8 cellular contexts compared by ENCODE assay signal in genomic region chr7:66655113-66655806, GRCh38. TPM values are rescaled to one million over a fixed set of nuclear protein-coding genes. Genes with fewer than 3 reads are reported as not detected.
DNase-seq lines count a peak whose midpoint lies in the region; ATAC-seq, FAIRE-seq and TF ChIP-seq lines count a peak whose summit lies in the region.
"Not testable (repeated sequence)": the region's sequence is repeated elsewhere in the genome, so short reads cannot be mapped to it uniquely, and the experiment has no call there.

No MANE protein-coding gene starts in this region.

- not testable (repeated sequence) for TF ChIP-seq POLR2A in HepG2 (IDR thresholded peaks at IDR 0.05; ENCODE audit: insufficient read depth in 1 of 2, low read depth in 2 of 2, low read length in 2 of 2)

- intact Hi-C loops in Panc1 (cut with micrococcal nuclease; ENCODE audit: unreplicated experiment): not testable (repeated sequence)
- intact Hi-C loops in HepG2 (cut with micrococcal nuclease; ENCODE audit: unreplicated experiment): loop anchor here (10.0 kb wide), 1 partner anchor 100 kb away; no protein-coding TSS in a partner anchor

- peak overlapping the region; percentile 93 for H3K27ac ChIP-seq in Panc1 (ENCODE audit: low read length)
- H3K27ac ChIP-seq in HepG2 (ENCODE audit: extremely low read length, insufficient read depth, low read length): peak overlapping the region; percentile 94

- BruUV-seq in Panc1 (replicated peaks; lab: Mats Ljungman, UMichigan); HepG2 (replicated peaks; lab: Mats Ljungman, UMichigan): not testable (repeated sequence)

- H3K27ac Mint-ChIP-seq in activated naive CD4-positive, alpha-beta T cell treated with anti-CD3 and anti-CD28 coated beads, Interleukin-2, amount 10 ng/mL, durations not matched to agents 7 days and 5 days: peak overlapping the region; percentile 89

- H3K4me3 Mint-ChIP-seq in activated naive CD4-positive, alpha-beta T cell treated with anti-CD3 and anti-CD28 coated beads, Interleukin-2, amount 10 ng/mL, durations not matched to agents 7 days and 5 days: peak overlapping the region; percentile 98

- peaks cover 43% of the 10 kb centered on the region for H3K79me2 ChIP-seq in HepG2 (ENCODE audit: insufficient read depth, low read length)

- TF ChIP-seq RAD21 in HepG2 (CRISPR knock-in tag; IDR thresholded peaks at IDR 0.05): not testable (repeated sequence)

- DNase-seq in AG09319 (ENCODE audit: extremely low read depth, low read depth); GM19239 (ENCODE audit: insufficient read length, low spot score); Panc1 (ENCODE audit: low read depth, low spot score); activated naive CD4-positive, alpha-beta T cell treated with anti-CD3 and anti-CD28 coated beads, Interleukin-2, amount 10 ng/mL, durations not matched to agents 7 days and 5 days; epithelial cell of proximal tubule (ENCODE audit: low read depth); skeletal muscle cell (ENCODE audit: low read depth): not testable (repeated sequence)
- DNase-seq in HepG2 (ENCODE audit: low spot score): peak; percentile 32

- peaks cover 32% of the 10 kb centered on the region for H3K4me1 Mint-ChIP-seq in activated naive CD4-positive, alpha-beta T cell treated with anti-CD3 and anti-CD28 coated beads, Interleukin-2, amount 10 ng/mL, durations not matched to agents 7 days and 5 days

- not testable (repeated sequence) for H4K20me1 ChIP-seq in HepG2 (ENCODE audit: insufficient read depth, low read length)

- peak; percentile 55 for FAIRE-seq in GM19239 (lab: Jason Lieb, UNC)
- FAIRE-seq in HepG2 (lab: Jason Lieb, UNC): peak; percentile 30

- in situ Hi-C loops in Panc1 (cut with HindIII; ENCODE audit: low pct_unique_long_range_greater_than_20kb, low sequenced_read_pairs); HepG2 (cut with HindIII; ENCODE audit: extremely low pct_ligation_motif_present, low pct_unique_long_range_greater_than_20kb): not testable (repeated sequence)

- POLR2A ChIA-PET in Panc1 (lab: Charles Lee) (interaction anchor here (0.6 kb wide), 1 partner anchor 10 kb away, joined by 3 read pairs; no protein-coding TSS in a partner anchor), HepG2 (lab: Yijun Ruan, JAX) (interaction anchor here (0.8 to 3.0 kb wide), 12 partner anchors 10 to 190 kb away, joined by 3 to 30 read pairs (median 4); partner anchors contain the start of gene KCTD7)

- ATAC-seq in HG03378 (IDR thresholded peaks at IDR 0.05; ENCODE audit: unreplicated experiment) (peak; percentile 10), Panc1 (peak; percentile 52), HepG2 (peak; percentile 64)

- not testable (repeated sequence) for H3K27me3 Mint-ChIP-seq in activated naive CD4-positive, alpha-beta T cell treated with anti-CD3 and anti-CD28 coated beads, Interleukin-2, amount 10 ng/mL, durations not matched to agents 7 days and 5 days

- H3K9ac ChIP-seq in HepG2 (ENCODE audit: insufficient read depth, low read depth, low read length): peak overlapping the region; percentile 87

- not testable (repeated sequence) for H3K27me3 ChIP-seq in Panc1 (ENCODE audit: control insufficient read depth, insufficient read depth, low read length); HepG2 (ENCODE audit: control insufficient read depth in 1 of 2, insufficient read depth in 2 of 2, low read length in 2 of 2)

- H3K9me3 Mint-ChIP-seq in activated naive CD4-positive, alpha-beta T cell treated with anti-CD3 and anti-CD28 coated beads, Interleukin-2, amount 10 ng/mL, durations not matched to agents 7 days and 5 days: not testable (repeated sequence)

- H3K4me3 ChIP-seq in Panc1 (ENCODE audit: low read depth in 2 of 2, low read length in 2 of 2) (peak overlapping the region; percentile 72 to 92), epithelial cell of proximal tubule (ENCODE audit: low read depth, low read length) (peak overlapping the region; percentile 74), HepG2 (replicated peaks in 1 of 3; ENCODE audit: insufficient read depth in 1 of 3, low read depth in 2 of 3, low read length in 3 of 3) (peak overlapping the region; percentile 83 to 94 (median 91)), skeletal muscle cell (ENCODE audit: low read depth, low read length) (peak overlapping the region; percentile 92)

- H3K4me1 ChIP-seq in Panc1 (ENCODE audit: control insufficient read depth, insufficient read depth, low read length): not testable (repeated sequence)
- peaks cover 21% of the 10 kb centered on the region for H3K4me1 ChIP-seq in HepG2 (ENCODE audit: insufficient read depth, low read length)

- WGBS in HepG2 (ENCODE audit: low lambda C conversion rate): 4% methylated on average over 16 of the region's 28 CpGs

- peak; percentile 2 for TF ChIP-seq CTCF in AG09319 (IDR thresholded peaks at IDR 0.05; ENCODE audit: low read depth, low read length)
- TF ChIP-seq CTCF in Panc1 (IDR thresholded peaks at IDR 0.05); epithelial cell of proximal tubule (conservative IDR thresholded peaks at IDR 0.05; ENCODE audit: low read depth, low read length); HepG2 (CRISPR knock-in tag; IDR thresholded peaks at IDR 0.05): not testable (repeated sequence)

- not testable (repeated sequence) for H3K36me3 ChIP-seq in Panc1 (ENCODE audit: control insufficient read depth, insufficient read depth, low read length); HepG2 (replicated peaks in 1 of 2; ENCODE audit: control insufficient read depth in 1 of 2, insufficient read depth in 2 of 2, low read length in 2 of 2)

- H3K4me2 ChIP-seq in HepG2 (ENCODE audit: low read depth, low read length): peak overlapping the region; percentile 86

- CTCF ChIA-PET in Panc1 (lab: Charles Lee); activated naive CD4-positive, alpha-beta T cell treated with anti-CD3 and anti-CD28 coated beads, Interleukin-2, amount 10 ng/mL, durations not matched to agents 7 days and 5 days (lab: Charles Lee); HepG2 (lab: Yijun Ruan, JAX; ENCODE audit: low intra/inter-chr PET ratio, low total read pairs): not testable (repeated sequence)

- not testable (repeated sequence) for H2AFZ ChIP-seq in HepG2 (ENCODE audit: low read length)

- TF ChIP-seq EP300 in HepG2 (IDR thresholded peaks at IDR 0.05; ENCODE audit: low read depth in 2 of 2, low read length in 2 of 2); HepG2 (CRISPR knock-in tag; IDR thresholded peaks at IDR 0.05; ENCODE audit: borderline replicate concordance): not testable (repeated sequence)

- H3K9me3 ChIP-seq in Panc1 (ENCODE audit: control insufficient read depth, insufficient read depth, low read depth, low read length); HepG2 (ENCODE audit: low read length): not testable (repeated sequence)

- H3K36me3 Mint-ChIP-seq in activated naive CD4-positive, alpha-beta T cell treated with anti-CD3 and anti-CD28 coated beads, Interleukin-2, amount 10 ng/mL, durations not matched to agents 7 days and 5 days: peaks cover 14% of the 10 kb centered on the region

TF ChIP-seq in HepG2, 621 proteins besides CTCF, POLR2A, EP300 and RAD21:
- TF ChIP-seq ZNF770 (CRISPR knock-in tag; IDR thresholded peaks at IDR 0.05) (peak; percentile 87), ZNF552 (CRISPR knock-in tag; IDR thresholded peaks at IDR 0.05; ENCODE audit: borderline replicate concordance) (0 out of 2 replicates have a peak, but pooled peaks have one; percentile 53)

RNA-seq across cellular contexts. Expression of gene KCTD7, which starts 26.6 kb away (rescaled TPM):
- 28.0 TPM for total RNA-seq in Panc1 (2021; ENCODE audit: unreplicated experiment)
- 22.4 TPM for polyA plus RNA-seq in Panc1 (2012; ENCODE audit: insufficient read length)
- 4.1 and 8.3 TPM in 2 replicates for total RNA-seq in epithelial cell of proximal tubule
- total RNA-seq in HepG2 (2016; rRNA removed; fragmentation: Illumina TruSeq; extraction: Trizol): 7.3 and 7.7 TPM in 2 replicates
- total RNA-seq in HepG2 (2016; cell fraction: cytosol; rRNA removed; fragmentation: Illumina TruSeq; extraction: Trizol; ENCODE audit: low read depth): 2.4 and 3.2 TPM in 2 replicates
- 7.3 and 7.8 TPM in 2 replicates for total RNA-seq in HepG2 (2016; cell fraction: insoluble cytoplasmic fraction; rRNA removed; fragmentation: Illumina TruSeq; extraction: Trizol)
- 6.7 and 7.6 TPM in 2 replicates for total RNA-seq in HepG2 (2016; cell fraction: membrane; rRNA removed; fragmentation: Illumina TruSeq; extraction: Trizol)
- 6.7 and 8.8 TPM in 2 replicates for total RNA-seq in HepG2 (2016; cell fraction: nucleus; rRNA removed; fragmentation: Illumina TruSeq; extraction: Trizol)
- 13.5 and 17.3 TPM in 2 replicates for polyA plus RNA-seq in HepG2 (2011; rRNA removed)
- polyA plus RNA-seq in HepG2 (2011; cell fraction: cytosol; rRNA removed): 10.1 and 11.5 TPM in 2 replicates
- 42.5 and 49.3 TPM in 2 replicates for polyA plus RNA-seq in HepG2 (2011; cell fraction: nucleus; rRNA removed)
- polyA plus RNA-seq in HepG2 (2012): 7.8 and 8.2 TPM in 2 replicates
- 3.2 and 3.4 TPM in 2 replicates for polyA plus RNA-seq in HepG2 (2016; cell fraction: cytosol; fragmentation: Illumina TruSeq; extraction: Trizol; ENCODE audit: low read depth)
- polyA plus RNA-seq in HepG2 (2016; cell fraction: insoluble cytoplasmic fraction; fragmentation: Illumina TruSeq; extraction: Trizol; ENCODE audit: low read depth): 7.2 and 8.3 TPM in 2 replicates
- 5.2 and 5.4 TPM in 2 replicates for polyA plus RNA-seq in HepG2 (2016; cell fraction: membrane; fragmentation: Illumina TruSeq; extraction: Trizol; ENCODE audit: low read depth)
- polyA plus RNA-seq in HepG2 (2016; cell fraction: nucleus; fragmentation: Illumina TruSeq; extraction: Trizol; ENCODE audit: insufficient read depth, low read depth): 13.1 and 16.6 TPM in 2 replicates
- polyA minus RNA-seq in HepG2 (2011; rRNA and poly(A)+ RNA removed; ENCODE audit: low replicate concordance): 18.1 and 37.2 TPM in 2 replicates
- polyA minus RNA-seq in HepG2 (2011; cell fraction: cytosol; rRNA and poly(A)+ RNA removed): 6.1 and 7.2 TPM in 2 replicates
- 15.7 and 20.1 TPM in 2 replicates for polyA minus RNA-seq in HepG2 (2011; cell fraction: nucleus; rRNA and poly(A)+ RNA removed)

Comparison
In these comparisons a context has a peak if more than half of its experiments do, and no peak if none do; other contexts are left out.
1. ATAC-seq: peak in every context shown above with its lines; median percentile 64 in HepG2; 52 in Panc1; 10 in HG03378.